In genomic region chrX:18010251-18010650, GRCh38 we compare ENCODE assay signal across 29 cellular contexts.
DNase-seq lines count a peak whose midpoint lies in the region; ATAC-seq, FAIRE-seq and TF ChIP-seq lines count a peak whose summit lies in the region.
"Had no signal": no experiment of that assay in that cellular context is flagged by ENCODE, and none has a peak within 500 bp of the region (broad histone marks: within the 10 kb centered on the region; RNA-seq: fewer than 3 reads in every experiment).

No MANE protein-coding gene starts in this region.

- H3K4me3 ChIP-seq in A549 (no peak overlapping the region), LNCaP clone FGC (ENCODE audit: low read depth, low read length) (no peak overlapping the region), PC-3 (ENCODE audit: low read length) (no peak overlapping the region), HepG2 (replicated peaks in 1 of 3; ENCODE audit: insufficient read depth in 1 of 3, low read depth in 2 of 3, low read length in 3 of 3) (no peak overlapping the region)
- H3K4me3 ChIP-seq: colonic mucosa, GM12878, right atrium auricular region, SK-N-MC, spleen had no signal

- POLR2A ChIA-PET in A549 (lab: Yijun Ruan, JAX) (no interaction called here), PC-3 (lab: Charles Lee; ENCODE audit: unreplicated experiment) (interaction anchor here (0.6 kb wide), 1 partner anchor 127 kb away, joined by 5 read pairs; no protein-coding TSS in a partner anchor), HepG2 (lab: Yijun Ruan, JAX) (no interaction called here)
- POLR2A ChIA-PET in CD4-positive, alpha-beta T cell (lab: Charles Lee): no interaction called here

- H3K9me2 ChIP-seq in PC-3 (replicated peaks; ENCODE audit: low read length): no peaks in the 10 kb centered on the region

- H3K9me3 Mint-ChIP-seq in CD4-positive, alpha-beta T cell: no peaks in the 10 kb centered on the region

- H3K9ac ChIP-seq in PC-3 (ENCODE audit: low read length) (no peak overlapping the region), HepG2 (ENCODE audit: insufficient read depth, low read depth, low read length) (no peak overlapping the region)

- in situ Hi-C loops in HepG2 (cut with HindIII; ENCODE audit: extremely low pct_ligation_motif_present, low pct_unique_long_range_greater_than_20kb): no loop called here

- WGBS in A549 (ENCODE audit: missing lambda C conversion rate): 66% methylated on average over 4 of the region's 4 CpGs
- 0% methylated on average over 1 of the region's 4 CpGs for WGBS in HepG2 (ENCODE audit: low lambda C conversion rate)

- BruUV-seq in PC-3 (replicated peaks; lab: Mats Ljungman, UMichigan): no TSS peak
- no TSS peak for BruUV-seq in HepG2 (replicated peaks; lab: Mats Ljungman, UMichigan)

- H3K4me1 ChIP-seq in A549 (no peaks in the 10 kb centered on the region), PC-3 (ENCODE audit: insufficient read depth, low read length) (no peaks in the 10 kb centered on the region), HepG2 (ENCODE audit: insufficient read depth, low read length) (no peaks in the 10 kb centered on the region)
- H3K4me1 ChIP-seq: BE2C, colonic mucosa, right atrium auricular region, spleen had no signal

- H3K27me3 ChIP-seq in PC-3 (ENCODE audit: low read length) (peaks cover 63% of the 10 kb centered on the region), HepG2 (ENCODE audit: control insufficient read depth in 1 of 2, insufficient read depth in 2 of 2, low read length in 2 of 2) (no peaks in the 10 kb centered on the region)
- H3K27me3 ChIP-seq in CD4-positive, alpha-beta T cell (ENCODE audit: control insufficient read depth, insufficient read depth, low read length): no peaks in the 10 kb centered on the region
- H3K27me3 ChIP-seq: BE2C, colonic mucosa, right atrium auricular region had no signal

- TF ChIP-seq EP300 in A549 (IDR thresholded peaks at IDR 0.05): no peak
- TF ChIP-seq EP300 in HepG2 (IDR thresholded peaks at IDR 0.05; ENCODE audit: low read depth in 2 of 2, low read length in 2 of 2): no peak
- TF ChIP-seq EP300 in HepG2 (CRISPR knock-in tag; IDR thresholded peaks at IDR 0.05; ENCODE audit: borderline replicate concordance): no peak

- no peaks in the 10 kb centered on the region for H3K4me1 Mint-ChIP-seq in CD4-positive, alpha-beta T cell (ENCODE audit: low read depth)
- H3K4me1 Mint-ChIP-seq: nephron progenitor cell had no signal

- H3K4me2 ChIP-seq in A549 (no peak overlapping the region), PC-3 (ENCODE audit: low read length) (no peak overlapping the region), HepG2 (ENCODE audit: low read depth, low read length) (no peak overlapping the region)

- H3K79me2 ChIP-seq in PC-3 (ENCODE audit: low read length) (no peaks in the 10 kb centered on the region), HepG2 (ENCODE audit: insufficient read depth, low read length) (no peaks in the 10 kb centered on the region)

- no peaks in the 10 kb centered on the region for H4K20me1 ChIP-seq in PC-3 (ENCODE audit: low read length)
- H4K20me1 ChIP-seq in HepG2 (ENCODE audit: insufficient read depth, low read length): no peaks in the 10 kb centered on the region

- no peak overlapping the region for H3K27ac Mint-ChIP-seq in CD4-positive, alpha-beta T cell
- H3K27ac Mint-ChIP-seq: activated CD8-positive, alpha-beta T cell treated with anti-CD3 and anti-CD28 coated beads, Interleukin-2, amount 10 ng/mL, durations not matched to agents 7 days and 5 days; activated naive CD8-positive, alpha-beta T cell; nephron progenitor cell had no signal

- no peaks in the 10 kb centered on the region for H3K9me3 ChIP-seq in A549
- no peaks in the 10 kb centered on the region for H3K9me3 ChIP-seq in PC-3 (ENCODE audit: low read length)
- no peaks in the 10 kb centered on the region for H3K9me3 ChIP-seq in CD4-positive, alpha-beta T cell (ENCODE audit: control insufficient read depth, low read length)
- H3K9me3 ChIP-seq in HepG2 (ENCODE audit: low read length): no peaks in the 10 kb centered on the region
- H3K9me3 ChIP-seq: BE2C, colonic mucosa, right atrium auricular region, spleen had no signal

- H3F3A ChIP-seq in PC-3 (ENCODE audit: low read length, unreplicated experiment): no peaks in the 10 kb centered on the region

- ATAC-seq in A549: no peak
- peak; percentile 70; the same call in 1 of the 2 replicates for ATAC-seq in PC-3
- no peak for ATAC-seq in GM18502 (IDR thresholded peaks at IDR 0.05; ENCODE audit: poor library complexity, unreplicated experiment)
- no peak for ATAC-seq in CD4-positive, alpha-beta T cell (ENCODE audit: poor library complexity)
- no peak for ATAC-seq in HepG2
- ATAC-seq: activated CD8-positive, alpha-beta T cell treated with anti-CD3 and anti-CD28 coated beads, Interleukin-2, amount 10 ng/mL, durations not matched to agents 7 days and 5 days; GM12878 had no signal

- H3K27me3 Mint-ChIP-seq in CD4-positive, alpha-beta T cell: no peaks in the 10 kb centered on the region
- H3K27me3 Mint-ChIP-seq: activated naive CD8-positive, alpha-beta T cell had no signal

- no peak overlapping the region for H3K27ac ChIP-seq in A549
- no peak overlapping the region for H3K27ac ChIP-seq in PC-3 (ENCODE audit: low read length)
- H3K27ac ChIP-seq in CD4-positive, alpha-beta T cell (ENCODE audit: low read depth, low read length): no peak overlapping the region
- H3K27ac ChIP-seq in HepG2 (ENCODE audit: extremely low read length, insufficient read depth, low read length): no peak overlapping the region
- H3K27ac ChIP-seq: colonic mucosa, HL-60, right atrium auricular region, RWPE1, SK-N-MC, spleen had no signal

- intact Hi-C loops in PC-3 (cut with micrococcal nuclease): no loop called here
- intact Hi-C loops in CD4-positive, alpha-beta T cell (cut with DNase I, micrococcal nuclease): no loop called here
- intact Hi-C loops in HepG2 (cut with micrococcal nuclease; ENCODE audit: unreplicated experiment): no loop called here

- peak; percentile 49 for FAIRE-seq in A549 (lab: Jason Lieb, UNC)
- no peak for FAIRE-seq in HepG2 (lab: Jason Lieb, UNC)
- FAIRE-seq: GM12878 had no signal

- TF ChIP-seq CTCF in A549 (IDR thresholded peaks at IDR 0.05) (no peak), LNCaP clone FGC (IDR thresholded peaks at IDR 0.05; ENCODE audit: control insufficient read depth, extremely low read depth, insufficient read depth) (no peak), PC-3 (conservative IDR thresholded peaks at IDR 0.05; ENCODE audit: low read depth, low read length) (no peak), HepG2 (CRISPR knock-in tag; IDR thresholded peaks at IDR 0.05) (no peak)
- TF ChIP-seq CTCF in CD4-positive, alpha-beta T cell (IDR thresholded peaks at IDR 0.05): no peak

- CTCF ChIA-PET in A549 (lab: Yijun Ruan, JAX) (no interaction called here), PC-3 (lab: Charles Lee) (no interaction called here), HepG2 (lab: Yijun Ruan, JAX; ENCODE audit: low intra/inter-chr PET ratio, low total read pairs) (no interaction called here)
- CTCF ChIA-PET in CD4-positive, alpha-beta T cell (lab: Charles Lee): interaction anchor here (0.6 kb wide), 1 partner anchor 336 kb away, joined by 3 read pairs; no protein-coding TSS in a partner anchor

- no peaks in the 10 kb centered on the region for H3K36me3 ChIP-seq in PC-3 (ENCODE audit: low read depth, low read length)
- no peaks in the 10 kb centered on the region for H3K36me3 ChIP-seq in HepG2 (replicated peaks in 1 of 2; ENCODE audit: control insufficient read depth in 1 of 2, insufficient read depth in 2 of 2, low read length in 2 of 2)
- H3K36me3 ChIP-seq: BE2C, colonic mucosa, right atrium auricular region, spleen had no signal

- no peak overlapping the region for H2AFZ ChIP-seq in PC-3 (ENCODE audit: low read length)
- H2AFZ ChIP-seq in HepG2 (ENCODE audit: low read length): no peak overlapping the region

- no peak for TF ChIP-seq POLR2A in A549 (IDR thresholded peaks at IDR 0.05; ENCODE audit: low read length)
- no peak for TF ChIP-seq POLR2A in HepG2 (IDR thresholded peaks at IDR 0.05; ENCODE audit: insufficient read depth in 1 of 2, low read depth in 2 of 2, low read length in 2 of 2)

- DNase-seq in A549 (ENCODE audit: low read depth in 1 of 2, low spot score in 1 of 2): peak in 1 of 2 experiments; percentile 1
- peak; percentile 93 for DNase-seq in LNCaP clone FGC (ENCODE audit: low read depth)
- DNase-seq in NCI-H345 (lab: John Stamatoyannopoulos, UW): peak; percentile 59
- peak; percentile 29 for DNase-seq in PC-3
- no peak for DNase-seq in CD4-positive, alpha-beta T cell
- DNase-seq in NCI-H2227 (lab: John Stamatoyannopoulos, UW; ENCODE audit: unreplicated experiment): no peak
- DNase-seq in HepG2 (ENCODE audit: low spot score): no peak
- DNase-seq: activated CD4-positive, alpha-beta T cell treated with anti-CD3 and anti-CD28 coated beads for 1 hour; activated CD8-positive, alpha-beta T cell treated with anti-CD3 and anti-CD28 coated beads, Interleukin-2, amount 10 ng/mL, durations not matched to agents 7 days and 5 days; activated T-cell treated with anti-CD3 and anti-CD28 coated beads for 4 hours; anterior cingulate cortex; BE2C; Calu3; colonic mucosa; effector memory CD4-positive, alpha-beta T cell; head of caudate nucleus; Karpas-422; MV-4-11; NCI-H524; nephron progenitor cell; spleen; trophoblast cell had no signal

- H3K4me3 Mint-ChIP-seq in CD4-positive, alpha-beta T cell: no peak overlapping the region
- H3K4me3 Mint-ChIP-seq: activated CD8-positive, alpha-beta T cell treated with anti-CD3 and anti-CD28 coated beads, Interleukin-2, amount 10 ng/mL, durations not matched to agents 7 days and 5 days; activated naive CD8-positive, alpha-beta T cell; nephron progenitor cell had no signal

- no peak for TF ChIP-seq RAD21 in A549 (conservative IDR thresholded peaks at IDR 0.05 in 1 of 2, IDR thresholded peaks at IDR 0.05 in 1 of 2)
- no peak for TF ChIP-seq RAD21 in HepG2 (CRISPR knock-in tag; IDR thresholded peaks at IDR 0.05)

- no peaks in the 10 kb centered on the region for H3K36me3 Mint-ChIP-seq in CD4-positive, alpha-beta T cell (ENCODE audit: low read depth)
- H3K36me3 Mint-ChIP-seq: activated naive CD8-positive, alpha-beta T cell had no signal

TF ChIP-seq in A549, 52 proteins besides CTCF, POLR2A, EP300 and RAD21 (continues in another document):
- TF ChIP-seq RCOR1 (IDR thresholded peaks at IDR 0.05; ENCODE audit: low read depth, low read length): no peak
- no peak for TF ChIP-seq JUN (IDR thresholded peaks at IDR 0.05)

Comparison
In these comparisons a context has a peak if more than half of its experiments do, and no peak if none do; other contexts are left out.
1. DNase-seq: peak in LNCaP clone FGC (single experiment), NCI-H345 (single experiment) and PC-3 (single experiment); none in CD4-positive, alpha-beta T cell (0 of 10), NCI-H2227 (single experiment) and HepG2 (single experiment).